In the genomic region with DNA sequence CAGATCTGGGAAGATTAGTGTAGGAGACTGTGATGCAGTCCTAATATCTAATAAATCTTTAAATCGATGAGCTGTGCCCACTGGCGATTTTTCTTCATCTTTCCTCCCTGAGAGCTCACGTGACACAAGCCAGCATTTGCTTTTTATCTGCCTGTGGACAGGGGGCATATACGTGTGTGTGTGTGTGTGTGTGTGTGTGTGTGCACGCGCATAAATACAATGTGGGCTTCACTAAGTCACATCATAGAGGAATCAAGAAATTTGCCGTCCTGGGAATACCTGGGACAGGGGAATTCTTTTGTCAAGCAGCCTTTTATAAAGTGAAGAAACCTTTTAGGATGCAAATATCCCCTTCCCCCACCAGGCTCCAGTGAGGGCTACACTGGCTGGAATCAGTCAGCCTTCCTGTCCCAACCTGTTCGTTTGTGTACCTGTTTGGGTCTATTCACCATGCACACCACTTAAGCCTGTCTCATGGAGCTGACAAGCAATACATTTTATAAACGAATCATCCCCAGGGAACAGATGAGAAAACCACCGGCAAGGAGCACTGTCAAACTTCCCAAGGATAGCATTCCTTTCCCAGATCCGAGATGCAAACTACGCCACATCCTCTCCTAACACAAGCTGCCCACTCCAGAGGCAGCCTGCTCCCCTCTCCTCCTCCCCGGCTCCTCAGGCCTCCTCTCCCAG, we compare ENCODE assay signal across 12 cellular contexts. TPM values are rescaled to one million over a fixed set of nuclear protein-coding genes. Genes with fewer than 3 reads are reported as not detected.
A peak's percentile ranks its signal among the peaks of the same experiment; 100 is the strongest.
DNase-seq lines count a peak whose midpoint lies in the region; ATAC-seq and TF ChIP-seq lines count a peak whose summit lies in the region.
"Had no signal": no experiment of that assay in that cellular context is flagged by ENCODE, and none has a peak within 500 bp of the region (broad histone marks: within the 10 kb centered on the region; RNA-seq: fewer than 3 reads in every experiment).

No MANE protein-coding gene starts in this region.

- peaks cover 13% of the 10 kb centered on the region for H3K4me1 ChIP-seq in mesenchymal stem cell (ENCODE audit: control insufficient read depth, insufficient read depth, low read depth, low read length)

- peak overlapping the region; percentile 37 for H3K4me3 Mint-ChIP-seq in natural killer cell
- no peak overlapping the region for H3K4me3 Mint-ChIP-seq in natural killer cell treated with Interleukin-12 subunit alpha and Interleukin-12 subunit beta and Interleukin-15 and Interleukin-18, amount 100 ng/mL, for 72 hours
- no peak overlapping the region for H3K4me3 Mint-ChIP-seq in activated CD8-positive, alpha-beta memory T cell treated with anti-CD3 and anti-CD28 coated beads, Interleukin-2, amount 10 ng/mL, durations not matched to agents 7 days and 5 days
- H3K4me3 Mint-ChIP-seq: activated CD4-positive, alpha-beta memory T cell treated with anti-CD3 and anti-CD28 coated beads, Interleukin-2, amount 10 ng/mL, durations not matched to agents 7 days and 5 days had no signal

- intact Hi-C loops in natural killer cell (cut with micrococcal nuclease) = no loop called here

- H3K23ac ChIP-seq in mesenchymal stem cell (ENCODE audit: low read length in 2 of 2) = no peak overlapping the region

- H3K27me3 ChIP-seq in WERI-Rb-1 (ENCODE audit: insufficient read depth, low read depth, severe bottlenecking) = no peaks in the 10 kb centered on the region
- peaks cover 59 to 80% of the 10 kb centered on the region in 2 experiments for H3K27me3 ChIP-seq in mesenchymal stem cell (ENCODE audit: control insufficient read depth in 1 of 2, insufficient read depth in 1 of 2, low read length in 2 of 2)

- H3K4me3 ChIP-seq in WERI-Rb-1 (ENCODE audit: low read depth, low read length) (peak overlapping the region; percentile 60), mesenchymal stem cell (ENCODE audit: insufficient read depth in 1 of 2, low read depth in 1 of 2, low read length in 2 of 2) (no peak overlapping the region)
- H3K4me3 ChIP-seq: GM12878 had no signal

- 38% methylated on average over 12 of the region's 13 CpGs for WGBS in mesenchymal stem cell

- TF ChIP-seq CTCF in natural killer cell (IDR thresholded peaks at IDR 0.05) (no peak), WERI-Rb-1 (IDR thresholded peaks at IDR 0.05; ENCODE audit: low read depth, low read length) (no peak)

- no peaks in the 10 kb centered on the region for H3K36me3 Mint-ChIP-seq in natural killer cell
- H3K36me3 Mint-ChIP-seq in natural killer cell treated with Interleukin-12 subunit alpha and Interleukin-12 subunit beta and Interleukin-15 and Interleukin-18, amount 100 ng/mL, for 72 hours = no peaks in the 10 kb centered on the region
- H3K36me3 Mint-ChIP-seq in activated CD8-positive, alpha-beta memory T cell treated with anti-CD3 and anti-CD28 coated beads, Interleukin-2, amount 10 ng/mL, durations not matched to agents 7 days and 5 days = no peaks in the 10 kb centered on the region

- H3K9me3 Mint-ChIP-seq in natural killer cell = no peaks in the 10 kb centered on the region
- no peaks in the 10 kb centered on the region for H3K9me3 Mint-ChIP-seq in natural killer cell treated with Interleukin-12 subunit alpha and Interleukin-12 subunit beta and Interleukin-15 and Interleukin-18, amount 100 ng/mL, for 72 hours
- H3K9me3 Mint-ChIP-seq in activated CD8-positive, alpha-beta memory T cell treated with anti-CD3 and anti-CD28 coated beads, Interleukin-2, amount 10 ng/mL, durations not matched to agents 7 days and 5 days (ENCODE audit: low read depth) = no peaks in the 10 kb centered on the region
- H3K9me3 Mint-ChIP-seq: activated CD4-positive, alpha-beta memory T cell treated with anti-CD3 and anti-CD28 coated beads, Interleukin-2, amount 10 ng/mL, durations not matched to agents 7 days and 5 days had no signal

- no peak overlapping the region for H3K4ac ChIP-seq in mesenchymal stem cell (ENCODE audit: low read depth in 1 of 2, low read length in 2 of 2)

- H3K4me1 Mint-ChIP-seq in natural killer cell = peaks cover 5 to 11% of the 10 kb centered on the region in 2 donors
- H3K4me1 Mint-ChIP-seq in natural killer cell treated with Interleukin-12 subunit alpha and Interleukin-12 subunit beta and Interleukin-15 and Interleukin-18, amount 100 ng/mL, for 72 hours (ENCODE audit: low read depth in 2 of 2) = peaks cover 4 to 5% of the 10 kb centered on the region in 2 donors
- peaks cover 6% of the 10 kb centered on the region for H3K4me1 Mint-ChIP-seq in activated CD8-positive, alpha-beta memory T cell treated with anti-CD3 and anti-CD28 coated beads, Interleukin-2, amount 10 ng/mL, durations not matched to agents 7 days and 5 days

- H2AFZ ChIP-seq in mesenchymal stem cell (ENCODE audit: low read depth, low read length) = no peak overlapping the region

- no peaks in the 10 kb centered on the region for H3K9me3 ChIP-seq in WERI-Rb-1 (ENCODE audit: severe bottlenecking)
- H3K9me3 ChIP-seq in mesenchymal stem cell (ENCODE audit: control insufficient read depth, low read length) = no peaks in the 10 kb centered on the region
- H3K9me3 ChIP-seq: BLaER1 had no signal

- H2AK5ac ChIP-seq in mesenchymal stem cell (ENCODE audit: low read length, severe bottlenecking) = no peak overlapping the region

- H2BK120ac ChIP-seq in mesenchymal stem cell (ENCODE audit: low read depth, low read length) = no peak overlapping the region

- no peaks in the 10 kb centered on the region for H3K79me1 ChIP-seq in mesenchymal stem cell (replicated peaks; ENCODE audit: low read length, poor library complexity, severe bottlenecking)

- CTCF ChIA-PET in activated CD8-positive, alpha-beta memory T cell treated with anti-CD3 and anti-CD28 coated beads, Interleukin-2, amount 10 ng/mL, durations not matched to agents 7 days and 5 days (lab: Charles Lee) = interaction anchor here (0.6 to 1.0 kb wide), 2 partner anchors 87 to 429 kb away, joined by 3 read pairs; no protein-coding TSS in a partner anchor

- ATAC-seq in natural killer cell = no peak
- no peak for ATAC-seq in natural killer cell treated with Interleukin-12 subunit alpha and Interleukin-12 subunit beta and Interleukin-15 and Interleukin-18, amount 100 ng/mL, for 72 hours
- ATAC-seq in activated CD4-positive, CD25-positive, alpha-beta regulatory T cell treated with anti-CD3 and anti-CD28 coated beads, Interleukin-2, amount 50 U/mL, for 24 hours = no peak
- no peak for ATAC-seq in activated CD8-positive, alpha-beta memory T cell treated with anti-CD3 and anti-CD28 coated beads, Interleukin-2, amount 10 ng/mL, durations not matched to agents 7 days and 5 days
- ATAC-seq: esophagus mucosa, GM12878 had no signal

- no peak overlapping the region for H3K4me2 ChIP-seq in mesenchymal stem cell (ENCODE audit: low read length, poor library complexity, severe bottlenecking)

- H3K9ac ChIP-seq in mesenchymal stem cell (ENCODE audit: low read length) = no peak overlapping the region
- H3K9ac ChIP-seq: BLaER1 had no signal

- H3K27ac ChIP-seq in WERI-Rb-1 (peak overlapping the region; percentile 69), mesenchymal stem cell (ENCODE audit: low read length, poor library complexity, severe bottlenecking) (no peak overlapping the region)
- H3K27ac ChIP-seq: BLaER1 had no signal

- H4K91ac ChIP-seq in mesenchymal stem cell (ENCODE audit: low read length) = no peak overlapping the region

- H2BK15ac ChIP-seq in mesenchymal stem cell (ENCODE audit: low read depth, poor library complexity, severe bottlenecking) = no peak overlapping the region

- no peaks in the 10 kb centered on the region for H3K36me3 ChIP-seq in WERI-Rb-1
- no peaks in the 10 kb centered on the region for H3K36me3 ChIP-seq in mesenchymal stem cell (ENCODE audit: control insufficient read depth in 1 of 2, insufficient read depth in 2 of 2, low read depth in 1 of 2, low read length in 2 of 2)
- H3K36me3 ChIP-seq: BLaER1 had no signal

- H3K18ac ChIP-seq in mesenchymal stem cell (ENCODE audit: low read depth in 1 of 2, low read length in 2 of 2) = no peak overlapping the region

- DNase-seq in natural killer cell (no peak), WERI-Rb-1 (no peak), inferior parietal cortex (ENCODE audit: extremely low spot score) (peak; percentile 28), OCI-M1 (lab: John Stamatoyannopoulos, UW) (no peak), mesenchymal stem cell (no peak)
- no peak for DNase-seq in natural killer cell treated with Interleukin-12 subunit alpha and Interleukin-12 subunit beta and Interleukin-15 and Interleukin-18, amount 100 ng/mL, for 72 hours (ENCODE audit: low spot score)
- no peak for DNase-seq in activated CD8-positive, alpha-beta memory T cell treated with anti-CD3 and anti-CD28 coated beads, Interleukin-2, amount 10 ng/mL, durations not matched to agents 7 days and 5 days
- DNase-seq: activated CD4-positive, alpha-beta memory T cell treated with anti-CD3 and anti-CD28 coated beads, Interleukin-2, amount 10 ng/mL, durations not matched to agents 7 days and 5 days had no signal

- no peak overlapping the region for H3K27ac Mint-ChIP-seq in natural killer cell
- H3K27ac Mint-ChIP-seq in natural killer cell treated with Interleukin-12 subunit alpha and Interleukin-12 subunit beta and Interleukin-15 and Interleukin-18, amount 100 ng/mL, for 72 hours = no peak overlapping the region
- no peak overlapping the region for H3K27ac Mint-ChIP-seq in activated CD8-positive, alpha-beta memory T cell treated with anti-CD3 and anti-CD28 coated beads, Interleukin-2, amount 10 ng/mL, durations not matched to agents 7 days and 5 days
- H3K27ac Mint-ChIP-seq: activated CD4-positive, alpha-beta memory T cell treated with anti-CD3 and anti-CD28 coated beads, Interleukin-2, amount 10 ng/mL, durations not matched to agents 7 days and 5 days had no signal

- no peak overlapping the region for H2BK5ac ChIP-seq in mesenchymal stem cell (ENCODE audit: low read depth, low read length, poor library complexity, severe bottlenecking)

- H3K27me3 Mint-ChIP-seq in natural killer cell (ENCODE audit: low read depth in 2 of 2) = peaks cover 52 to 68% of the 10 kb centered on the region in 2 donors
- H3K27me3 Mint-ChIP-seq in natural killer cell treated with Interleukin-12 subunit alpha and Interleukin-12 subunit beta and Interleukin-15 and Interleukin-18, amount 100 ng/mL, for 72 hours = peaks cover 55% of the 10 kb centered on the region in 2 donors
- peaks cover 77% of the 10 kb centered on the region for H3K27me3 Mint-ChIP-seq in activated CD8-positive, alpha-beta memory T cell treated with anti-CD3 and anti-CD28 coated beads, Interleukin-2, amount 10 ng/mL, durations not matched to agents 7 days and 5 days

- no peak overlapping the region for H3K14ac ChIP-seq in mesenchymal stem cell (ENCODE audit: low read length in 2 of 2)

- no peak overlapping the region for H4K8ac ChIP-seq in mesenchymal stem cell (ENCODE audit: low read length)

- H2BK12ac ChIP-seq in mesenchymal stem cell (ENCODE audit: low read length in 2 of 2) = no peak overlapping the region

RNA-seq across cellular contexts. Expression of a gene that starts 2.7 kb away (rescaled TPM):
- total RNA-seq in natural killer cell = not detected
- under 1 TPM in 1 of 2 donors, not detected in 1; 0.14 TPM for total RNA-seq in natural killer cell treated with Interleukin-12 subunit alpha and Interleukin-12 subunit beta and Interleukin-15 and Interleukin-18, amount 100 ng/mL, for 72 hours
- polyA plus RNA-seq in mesenchymal stem cell (2013, experiment 1 of 2) = 0.03 TPM
- 0.03 TPM for polyA plus RNA-seq in mesenchymal stem cell (2013, experiment 2 of 2)
- 1 to 10 TPM in 1 of 2 experiments, under 1 TPM in 1; 0.23 to 1.0 TPM for total RNA-seq in activated CD8-positive, alpha-beta memory T cell treated with anti-CD3 and anti-CD28 coated beads, Interleukin-2, amount 10 ng/mL, durations not matched to agents 7 days and 5 days
